In genomic region chr22:25404923-25405853, GRCh38 we compare ENCODE assay signal across 1 cellular context.
TF ChIP-seq lines count a peak whose summit lies in the region.

No MANE protein-coding gene starts in this region.

TF ChIP-seq in GM12878, 131 proteins besides CTCF, POLR2A, EP300 and RAD21 (continued from another document):
- no peak for TF ChIP-seq NFIC (IDR thresholded peaks at IDR 0.05; ENCODE audit: low read depth, low read length)
- no peak for TF ChIP-seq CBFB (IDR thresholded peaks at IDR 0.05; ENCODE audit: low read depth)
- no peak for TF ChIP-seq ZNF217 (IDR thresholded peaks at IDR 0.05)
- no peak for TF ChIP-seq RCOR1 (conservative IDR thresholded peaks at IDR 0.05; ENCODE audit: low read depth, low read length)
- TF ChIP-seq TCF12 (IDR thresholded peaks at IDR 0.05; ENCODE audit: low read depth, low read length) = no peak
- no peak for TF ChIP-seq MEF2A (IDR thresholded peaks at IDR 0.05; ENCODE audit: insufficient read depth, low read depth, low read length)
- TF ChIP-seq E4F1 (IDR thresholded peaks at IDR 0.05; ENCODE audit: borderline replicate concordance, partially characterized antibody) = no peak
- no peak for TF ChIP-seq IRF3 (IDR thresholded peaks at IDR 0.05)
- no peak for TF ChIP-seq PML (IDR thresholded peaks at IDR 0.05; ENCODE audit: low read length)
- no peak for TF ChIP-seq BCL11A (IDR thresholded peaks at IDR 0.05; ENCODE audit: low read depth, low read length)
- TF ChIP-seq ZSCAN29 (IDR thresholded peaks at IDR 0.05) = no peak
- TF ChIP-seq LARP7 (IDR thresholded peaks at IDR 0.05) = peak; percentile 84; the same call in 1 of the 2 replicates
- TF ChIP-seq ASH2L (IDR thresholded peaks at IDR 0.05; ENCODE audit: borderline replicate concordance, low read depth) = no peak
- TF ChIP-seq NKRF (conservative IDR thresholded peaks at IDR 0.05) = peak; percentile 83
- TF ChIP-seq STAT3 (IDR thresholded peaks at IDR 0.05; ENCODE audit: low read depth, low read length) = no peak
- TF ChIP-seq NR2F1 (conservative IDR thresholded peaks at IDR 0.05) = peak; percentile 57
- TF ChIP-seq IKZF1 (conservative IDR thresholded peaks at IDR 0.05) = peak; percentile 88
- TF ChIP-seq TARDBP (IDR thresholded peaks at IDR 0.05; ENCODE audit: borderline replicate concordance) = no peak
- no peak for TF ChIP-seq FOXM1 (IDR thresholded peaks at IDR 0.05; ENCODE audit: low read depth, low read length)
- no peak for TF ChIP-seq EED (IDR thresholded peaks at IDR 0.05; ENCODE audit: low read depth)
- TF ChIP-seq YY1 (IDR thresholded peaks at IDR 0.05; ENCODE audit: low read depth, low read length) = peak; percentile 36; the same call in 1 of the 2 replicates
- no peak for TF ChIP-seq NBN (IDR thresholded peaks at IDR 0.05)
- no peak for TF ChIP-seq RFX5 (IDR thresholded peaks at IDR 0.05; ENCODE audit: low read depth, low read length)
- TF ChIP-seq HSF1 (IDR thresholded peaks at IDR 0.05; ENCODE audit: low read depth, low read length) = no peak
- no peak for TF ChIP-seq MAX (IDR thresholded peaks at IDR 0.05; ENCODE audit: low read depth, low read length)
- TF ChIP-seq CREM (IDR thresholded peaks at IDR 0.05; ENCODE audit: low read depth) = peak; percentile 32; the same call in 1 of the 2 replicates
- no peak for TF ChIP-seq RUNX3 (IDR thresholded peaks at IDR 0.05; ENCODE audit: low read length)
- TF ChIP-seq YBX1 (IDR thresholded peaks at IDR 0.05) = no peak
- TF ChIP-seq EZH2 (IDR thresholded peaks at IDR 0.05; ENCODE audit: borderline replicate concordance, control insufficient read depth, low read depth, low read length) = no peak
- TF ChIP-seq TAF1 (IDR thresholded peaks at IDR 0.05; ENCODE audit: borderline replicate concordance, low read depth, low read length) = peak; percentile 46; the same call in 1 of the 2 replicates
- no peak for TF ChIP-seq MYC (IDR thresholded peaks at IDR 0.05; ENCODE audit: insufficient read depth, insufficient read length, insufficient replicate concordance, low read length, severe bottlenecking)
- TF ChIP-seq ZBTB40 (IDR thresholded peaks at IDR 0.05; ENCODE audit: borderline replicate concordance) = no peak
